ENCODE assay signal across 15 cellular contexts in the genomic region with DNA sequence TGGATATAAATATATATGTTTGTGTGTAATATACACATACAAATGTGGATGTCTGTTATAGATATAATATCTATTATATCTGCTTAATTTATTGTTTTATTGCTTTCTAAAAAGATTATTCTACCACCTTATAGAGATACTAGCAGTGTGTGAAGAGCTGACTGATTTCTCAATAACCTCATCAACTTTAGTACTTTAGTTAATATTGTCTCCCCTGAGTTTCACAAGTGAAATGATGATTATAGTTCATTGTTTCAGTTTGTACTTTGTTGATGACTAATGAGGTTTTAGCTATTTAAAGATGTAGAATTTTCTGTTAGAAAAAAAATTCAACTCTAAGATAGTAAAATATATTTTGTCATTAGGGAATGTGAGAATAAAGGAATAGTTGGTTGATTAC. TPM values are rescaled to one million over a fixed set of nuclear protein-coding genes. Genes with fewer than 3 reads are reported as not detected.
DNase-seq lines count a peak whose midpoint lies in the region; ATAC-seq, FAIRE-seq and TF ChIP-seq lines count a peak whose summit lies in the region.
"Had no signal": no experiment of that assay in that cellular context is flagged by ENCODE, and none has a peak within 500 bp of the region (broad histone marks: within the 10 kb centered on the region; RNA-seq: fewer than 3 reads in every experiment).

No MANE protein-coding gene starts in this region.

- CTCF ChIA-PET in CD8-positive, alpha-beta T cell (lab: Charles Lee), result interaction anchor here (1.4 kb wide), 1 partner anchor 12 kb away, joined by 3 read pairs; a partner anchor contains a TSS

- H3K27ac Mint-ChIP-seq in CD8-positive, alpha-beta T cell, result no peak overlapping the region
- H3K27ac Mint-ChIP-seq: brain, endodermal cell, natural killer cell had no signal

- TF ChIP-seq CTCF in CD8-positive, alpha-beta T cell (IDR thresholded peaks at IDR 0.05), result no peak

- no peak overlapping the region for H3K27ac ChIP-seq in CD8-positive, alpha-beta T cell (ENCODE audit: low read depth, low read length)
- H3K27ac ChIP-seq: left ventricle myocardium inferior had no signal

- peaks cover 40% of the 10 kb centered on the region for H3K36me3 Mint-ChIP-seq in CD8-positive, alpha-beta T cell

- DNase-seq in activated T-cell treated with anti-CD3 and anti-CD28 coated beads for 4 hours, result no peak
- DNase-seq in activated T-cell treated with anti-CD3 and anti-CD28 coated beads, Interleukin-2, amount 50 U/mL, for 48 hours, result no peak
- DNase-seq in CD8-positive, alpha-beta T cell, result no peak
- DNase-seq: activated effector memory CD4-positive, alpha-beta T cell treated with Interleukin-2 at 50 U/mL for 16 hours; endodermal cell; left ventricle myocardium inferior; natural killer cell; NCI-H1694 had no signal

- no peak overlapping the region for H3K4me3 ChIP-seq in CD8-positive, alpha-beta T cell (ENCODE audit: low read depth, low read length)
- H3K4me3 ChIP-seq: left ventricle myocardium inferior had no signal

- no peak overlapping the region for H3K4me3 Mint-ChIP-seq in CD8-positive, alpha-beta T cell
- H3K4me3 Mint-ChIP-seq: brain, endodermal cell, natural killer cell had no signal

- POLR2A ChIA-PET in CD8-positive, alpha-beta T cell (lab: Charles Lee), result no interaction called here

- H3K9me3 ChIP-seq in CD8-positive, alpha-beta T cell (ENCODE audit: low read length), result no peaks in the 10 kb centered on the region

- intact Hi-C loops in CD8-positive, alpha-beta T cell (cut with DNase I, micrococcal nuclease), result no loop called here

- no peaks in the 10 kb centered on the region for H3K4me1 ChIP-seq in CD8-positive, alpha-beta T cell (ENCODE audit: insufficient read depth, low read length)
- H3K4me1 ChIP-seq: left ventricle myocardium inferior had no signal

- ATAC-seq in GM18909 (IDR thresholded peaks at IDR 0.05; ENCODE audit: poor library complexity, unreplicated experiment), result peak; percentile 84
- ATAC-seq in GM21786 (IDR thresholded peaks at IDR 0.05; ENCODE audit: unreplicated experiment), result peak; percentile 91
- ATAC-seq in HG03139 (IDR thresholded peaks at IDR 0.05; ENCODE audit: unreplicated experiment), result peak; percentile 75
- no peak for ATAC-seq in CD8-positive, alpha-beta T cell
- ATAC-seq: natural killer cell had no signal

- FAIRE-seq in islet of Langerhans (lab: Jason Lieb, UNC), result peak; percentile 24
- FAIRE-seq: H1 had no signal

- no peaks in the 10 kb centered on the region for H3K27me3 ChIP-seq in CD8-positive, alpha-beta T cell (ENCODE audit: insufficient read depth, low read length)

- H3K9me3 Mint-ChIP-seq in CD8-positive, alpha-beta T cell, result peaks cover 13% of the 10 kb centered on the region

- peaks cover 4% of the 10 kb centered on the region for H3K36me3 ChIP-seq in CD8-positive, alpha-beta T cell (ENCODE audit: insufficient read depth, low read length)

- H3K4me1 Mint-ChIP-seq in CD8-positive, alpha-beta T cell (ENCODE audit: low read depth), result peaks cover 20% of the 10 kb centered on the region
- H3K4me1 Mint-ChIP-seq: brain, endodermal cell had no signal

- H3K27me3 Mint-ChIP-seq in CD8-positive, alpha-beta T cell (ENCODE audit: low read depth), result no peaks in the 10 kb centered on the region
- H3K27me3 Mint-ChIP-seq: brain had no signal

RNA-seq across cellular contexts. Expression of a gene that starts 11.4 kb away (rescaled TPM):
- 10 to 100 TPM; 21.8 to 25.0 TPM for total RNA-seq in CD8-positive, alpha-beta T cell

RNA-seq across cellular contexts. Expression of a gene that starts 15.1 kb away (rescaled TPM):
- not detected for total RNA-seq in CD8-positive, alpha-beta T cell
- total RNA-seq: natural killer cell, temporal lobe had no signal
